Comparison of ENCODE assay signal across 15 cellular contexts in genomic region chr2:27372937-27373336, GRCh38. TPM values are rescaled to one million over a fixed set of nuclear protein-coding genes. Genes with fewer than 3 reads are reported as not detected.
DNase-seq lines count a peak whose midpoint lies in the region; ATAC-seq and TF ChIP-seq lines count a peak whose summit lies in the region.
"Had no signal": no experiment of that assay in that cellular context is flagged by ENCODE, and none has a peak within 500 bp of the region (broad histone marks: within the 10 kb centered on the region; RNA-seq: fewer than 3 reads in every experiment).

No MANE protein-coding gene starts in this region.

- peaks cover 69% of the 10 kb centered on the region for H3K36me3 ChIP-seq in SK-N-MC (ENCODE audit: insufficient read depth, low read length)
- peaks cover 54% of the 10 kb centered on the region for H3K36me3 ChIP-seq in neutrophil

- peak overlapping the region; percentile 90 for H3K4me3 Mint-ChIP-seq in activated CD4-positive, alpha-beta T cell treated with anti-CD3 and anti-CD28 coated beads for 36 hours
- H3K4me3 Mint-ChIP-seq in dendritic cell treated with granulocyte-macrophage colony-stimulating factor and Interleukin-4, amounts not matched to agents 40 ng/mL and 50 ng/mL, for 4 days: no peak overlapping the region

- H3K9me3 ChIP-seq in SK-N-MC (ENCODE audit: low read depth, low read length): no peaks in the 10 kb centered on the region
- no peaks in the 10 kb centered on the region for H3K9me3 ChIP-seq in neutrophil
- H3K9me3 ChIP-seq: right atrium auricular region, stomach had no signal

- H3K27ac Mint-ChIP-seq in activated CD4-positive, alpha-beta T cell treated with anti-CD3 and anti-CD28 coated beads for 36 hours: peak overlapping the region; percentile 60
- peak overlapping the region; percentile 95 for H3K27ac Mint-ChIP-seq in dendritic cell treated with granulocyte-macrophage colony-stimulating factor and Interleukin-4, amounts not matched to agents 40 ng/mL and 50 ng/mL, for 4 days

- H3K9me3 Mint-ChIP-seq in activated CD4-positive, alpha-beta T cell treated with anti-CD3 and anti-CD28 coated beads for 36 hours (ENCODE audit: low read depth): no peaks in the 10 kb centered on the region
- H3K9me3 Mint-ChIP-seq in dendritic cell treated with granulocyte-macrophage colony-stimulating factor and Interleukin-4, amounts not matched to agents 40 ng/mL and 50 ng/mL, for 4 days: no peaks in the 10 kb centered on the region
- H3K9me3 Mint-ChIP-seq: effector memory CD8-positive, alpha-beta T cell had no signal

- no peak for ATAC-seq in activated CD4-positive, alpha-beta T cell treated with anti-CD3 and anti-CD28 coated beads for 36 hours
- ATAC-seq: effector memory CD8-positive, alpha-beta T cell had no signal

- no peak for TF ChIP-seq CTCF in neutrophil (IDR thresholded peaks at IDR 0.05)

- H3K4me1 ChIP-seq in neutrophil (ENCODE audit: control insufficient read depth in 1 of 2, insufficient read depth in 1 of 2, low read depth in 1 of 2, low read length in 1 of 2): peaks cover 34 to 36% of the 10 kb centered on the region in 2 experiments

- no peak for DNase-seq in activated CD4-positive, alpha-beta T cell treated with anti-CD3 and anti-CD28 coated beads for 36 hours
- DNase-seq in activated CD4-positive, alpha-beta T cell treated with anti-CD3 and anti-CD28 coated beads for 4 hours: no peak
- DNase-seq in SK-N-MC (ENCODE audit: low read depth, low spot score) (no peak), HUDEP-2 (lab: John Stamatoyannopoulos, UW; ENCODE audit: unreplicated experiment in 76 of 76) (no peak), inferior parietal cortex (ENCODE audit: extremely low spot score) (no peak), NCI-H524 treated with DMSO at 0.1 percent for 48 hours (lab: John Stamatoyannopoulos, UW) (no peak)
- DNase-seq: effector memory CD8-positive, alpha-beta T cell; H7; NCI-H2081 treated with DMSO at 0.1 percent for 48 hours; Right ventricle myocardium superior; stomach had no signal

- H3K27me3 Mint-ChIP-seq in activated CD4-positive, alpha-beta T cell treated with anti-CD3 and anti-CD28 coated beads for 36 hours: no peaks in the 10 kb centered on the region
- H3K27me3 Mint-ChIP-seq in dendritic cell treated with granulocyte-macrophage colony-stimulating factor and Interleukin-4, amounts not matched to agents 40 ng/mL and 50 ng/mL, for 4 days: no peaks in the 10 kb centered on the region
- H3K27me3 Mint-ChIP-seq: effector memory CD8-positive, alpha-beta T cell had no signal

- H3K27me3 ChIP-seq in neutrophil: no peaks in the 10 kb centered on the region
- H3K27me3 ChIP-seq: right atrium auricular region, stomach had no signal

- CTCF ChIA-PET in activated CD4-positive, alpha-beta T cell treated with anti-CD3 and anti-CD28 coated beads for 36 hours (lab: Charles Lee): interaction anchor here (0.8 kb wide), 1 partner anchor 12 kb away, joined by 4 read pairs; no protein-coding TSS in a partner anchor

- H3K27ac ChIP-seq in SK-N-MC (peak overlapping the region; percentile 30; the same call in 1 of the 2 replicates), neutrophil (peak overlapping the region; percentile 90)
- H3K27ac ChIP-seq: right atrium auricular region had no signal

- POLR2A ChIA-PET in activated CD4-positive, alpha-beta T cell treated with anti-CD3 and anti-CD28 coated beads for 36 hours (lab: Charles Lee): no interaction called here

- H3K36me3 Mint-ChIP-seq in activated CD4-positive, alpha-beta T cell treated with anti-CD3 and anti-CD28 coated beads for 36 hours (ENCODE audit: low read depth): peaks cover 55% of the 10 kb centered on the region
- H3K36me3 Mint-ChIP-seq in dendritic cell treated with granulocyte-macrophage colony-stimulating factor and Interleukin-4, amounts not matched to agents 40 ng/mL and 50 ng/mL, for 4 days (ENCODE audit: low read depth): peaks cover 97% of the 10 kb centered on the region

- intact Hi-C loops in activated CD4-positive, alpha-beta T cell treated with anti-CD3 and anti-CD28 coated beads for 36 hours (cut with DNase I, micrococcal nuclease): loop anchor here in 1 of 2 experiments (5.0 kb wide), 1 partner anchor 519 kb away; the partner anchor contains the start of genes BABAM2 and RBKS
- intact Hi-C loops in dendritic cell treated with granulocyte-macrophage colony-stimulating factor and Interleukin-4, amounts not matched to agents 40 ng/mL and 50 ng/mL, for 4 days (cut with micrococcal nuclease): loop anchor here (5.0 kb wide), 1 partner anchor 34 kb away; the partner anchor contains the start of gene PPM1G

- no peak overlapping the region for H3K9ac ChIP-seq in SK-N-MC (ENCODE audit: insufficient read length)

- H3K4me1 Mint-ChIP-seq in activated CD4-positive, alpha-beta T cell treated with anti-CD3 and anti-CD28 coated beads for 36 hours: peaks cover 26% of the 10 kb centered on the region
- peaks cover 77% of the 10 kb centered on the region for H3K4me1 Mint-ChIP-seq in dendritic cell treated with granulocyte-macrophage colony-stimulating factor and Interleukin-4, amounts not matched to agents 40 ng/mL and 50 ng/mL, for 4 days (ENCODE audit: low read depth)

- no peak overlapping the region for H3K4me3 ChIP-seq in SK-N-MC
- H3K4me3 ChIP-seq in neutrophil (ENCODE audit: low read depth in 1 of 2, low read length in 1 of 2): no peak overlapping the region
- H3K4me3 ChIP-seq: right atrium auricular region, stomach had no signal

RNA-seq across cellular contexts. Expression of gene SNX17, which starts 2.5 kb away (rescaled TPM):
- 10 to 100 TPM; 63.9 to 82.1 TPM for total RNA-seq in activated CD4-positive, alpha-beta T cell treated with anti-CD3 and anti-CD28 coated beads for 36 hours

RNA-seq across cellular contexts. Expression of gene EIF2B4, which starts 2.8 kb away (rescaled TPM):
- 10 to 100 TPM; 31.0 to 39.2 TPM for total RNA-seq in activated CD4-positive, alpha-beta T cell treated with anti-CD3 and anti-CD28 coated beads for 36 hours

RNA-seq across cellular contexts. Expression of gene ZNF513, which starts 7.6 kb away (rescaled TPM):
- 10 to 100 TPM in 1 of 2 experiments, 1 to 10 TPM in 1; 7.7 to 10.5 TPM for total RNA-seq in activated CD4-positive, alpha-beta T cell treated with anti-CD3 and anti-CD28 coated beads for 36 hours
- total RNA-seq: A172 had no signal

RNA-seq across cellular contexts. Expression of gene GTF3C2, which starts 16.4 kb away (rescaled TPM):
- 10 to 100 TPM; 60.3 to 70.2 TPM for total RNA-seq in activated CD4-positive, alpha-beta T cell treated with anti-CD3 and anti-CD28 coated beads for 36 hours

RNA-seq across cellular contexts. Expression of gene PPM1G, which starts 36.5 kb away (rescaled TPM):
- 100 to 1,000 TPM; 115 to 121 TPM for total RNA-seq in activated CD4-positive, alpha-beta T cell treated with anti-CD3 and anti-CD28 coated beads for 36 hours
